ENCODE assay signal across 24 cellular contexts in genomic region chr6:122628714-122629113, GRCh38. TPM values are rescaled to one million over a fixed set of nuclear protein-coding genes. Genes with fewer than 3 reads are reported as not detected.
"Had no signal": no experiment of that assay in that cellular context is flagged by ENCODE, and none has a peak within 500 bp of the region (broad histone marks: within the 10 kb centered on the region; RNA-seq: fewer than 3 reads in every experiment).

No MANE protein-coding gene starts in this region.

- H3K9me3 ChIP-seq: ovary, psoas muscle, right lobe of liver, sigmoid colon, stomach, thoracic aorta, thyroid gland, tibial nerve, upper lobe of left lung, vagina had no signal

- H3K27ac ChIP-seq: neural progenitor cell, ovary, psoas muscle, right lobe of liver, sigmoid colon, stomach, thoracic aorta, thyroid gland, tibial nerve, upper lobe of left lung, vagina had no signal

- H3K36me3 ChIP-seq: neural progenitor cell, ovary, right lobe of liver, sigmoid colon, stomach, thoracic aorta, thyroid gland, tibial nerve, upper lobe of left lung, vagina had no signal

- H2AFZ ChIP-seq: neural progenitor cell had no signal

- ATAC-seq: natural killer cell; psoas muscle; right cardiac atrium; right lobe of liver; stimulated activated effector memory CD8-positive, alpha-beta T cell treated with anti-CD3 and anti-CD28 coated beads, Interleukin-12 subunit alpha, Interleukin-12 subunit beta, amount 100 ng/mL, for 72 hours; stimulated activated naive B cell treated with anti-CD40 and anti-IgM and Interleukin-4, amounts not matched to agents 10 μg/mL and 1 μg/mL and 100 μg/mL, for 72 hours had no signal

- H3K4me1 ChIP-seq: neural progenitor cell, psoas muscle, right lobe of liver, sigmoid colon, stomach, thyroid gland, tibial nerve, upper lobe of left lung, vagina had no signal

- FAIRE-seq: small intestine, urothelium cell line had no signal

- H3K9ac ChIP-seq: neural progenitor cell had no signal

- DNase-seq: natural killer cell; occipital lobe; ovary; psoas muscle; right cardiac atrium; right lobe of liver; sigmoid colon; small intestine; stimulated activated CD4-positive, alpha-beta T cell treated with anti-CD3 and anti-CD28 coated beads, Interleukin-15, amount 100 ng/mL, for 24 hours; stimulated activated CD4-positive, alpha-beta T cell treated with anti-CD3 and anti-CD28 coated beads, Interleukin-2, amount 100 ng/mL, for 24 hours; stimulated activated CD4-positive, alpha-beta T cell treated with anti-CD3 and anti-CD28 coated beads, Interleukin-2, amount 100 ng/mL, for 48 hours; stimulated activated CD4-positive, alpha-beta T cell treated with anti-CD3 and anti-CD28 coated beads, Interleukin-4, amount 100 ng/mL, for 24 hours; stimulated activated naive B cell treated with anti-CD40 and anti-IgM and Interleukin-4, amounts not matched to agents 10 μg/mL and 1 μg/mL and 100 μg/mL, for 72 hours; stimulated activated naive CD4-positive, alpha-beta T cell treated with Interleukin-2 at 50 U/mL for 16 hours; stomach; thyroid gland had no signal

- H3K27me3 ChIP-seq: neural progenitor cell, ovary, right lobe of liver, sigmoid colon, stomach, thyroid gland, tibial nerve, upper lobe of left lung, vagina had no signal

- H3K4me3 ChIP-seq: neural progenitor cell, ovary, psoas muscle, right lobe of liver, sigmoid colon, stomach, thoracic aorta, thyroid gland, tibial nerve, upper lobe of left lung, vagina had no signal

- H3K4me2 ChIP-seq: neural progenitor cell had no signal

RNA-seq across cellular contexts. Expression of gene PKIB, which starts 18.5 kb away (rescaled TPM):
- total RNA-seq: skeletal muscle tissue had no signal
